Comparison of ENCODE assay signal across 2 cellular contexts in the genomic region with DNA sequence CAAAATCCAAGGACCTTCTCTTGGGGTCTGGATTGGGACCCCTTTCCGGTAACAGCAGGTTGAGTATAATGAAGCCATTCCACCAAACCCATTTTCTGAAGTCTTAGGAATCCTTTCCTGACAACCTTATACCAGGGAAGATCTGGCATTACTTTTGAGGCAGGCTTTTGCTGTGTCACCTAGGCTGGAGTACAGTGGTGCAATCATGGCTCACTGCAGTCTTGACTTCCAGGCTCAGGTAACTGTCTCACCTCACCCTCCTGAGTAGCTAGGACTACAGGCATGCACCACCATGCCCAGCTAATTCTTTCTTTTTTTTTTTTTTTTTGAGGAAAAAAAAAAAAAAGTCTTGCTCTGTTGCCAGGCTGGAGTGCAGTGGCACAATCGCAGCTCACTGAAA.
TF ChIP-seq lines count a peak whose summit lies in the region.

No MANE protein-coding gene starts in this region.

TF ChIP-seq in GM23338, 12 proteins besides CTCF, POLR2A, EP300 and RAD21 (continued from another document):
- TF ChIP-seq, protein P1, sequence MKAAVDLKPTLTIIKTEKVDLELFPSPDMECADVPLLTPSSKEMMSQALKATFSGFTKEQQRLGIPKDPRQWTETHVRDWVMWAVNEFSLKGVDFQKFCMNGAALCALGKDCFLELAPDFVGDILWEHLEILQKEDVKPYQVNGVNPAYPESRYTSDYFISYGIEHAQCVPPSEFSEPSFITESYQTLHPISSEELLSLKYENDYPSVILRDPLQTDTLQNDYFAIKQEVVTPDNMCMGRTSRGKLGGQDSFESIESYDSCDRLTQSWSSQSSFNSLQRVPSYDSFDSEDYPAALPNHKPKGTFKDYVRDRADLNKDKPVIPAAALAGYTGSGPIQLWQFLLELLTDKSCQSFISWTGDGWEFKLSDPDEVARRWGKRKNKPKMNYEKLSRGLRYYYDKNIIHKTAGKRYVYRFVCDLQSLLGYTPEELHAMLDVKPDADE (IDR thresholded peaks at IDR 0.05): no peak
- no peak for TF ChIP-seq CREB1 (CRISPR knock-in tag; IDR thresholded peaks at IDR 0.05; ENCODE audit: low read depth)
- no peak for TF ChIP-seq STAT1 (IDR thresholded peaks at IDR 0.05; ENCODE audit: unreplicated experiment)
- TF ChIP-seq NANOG (IDR thresholded peaks at IDR 0.05; ENCODE audit: borderline replicate concordance): no peak
- TF ChIP-seq, protein P2, sequence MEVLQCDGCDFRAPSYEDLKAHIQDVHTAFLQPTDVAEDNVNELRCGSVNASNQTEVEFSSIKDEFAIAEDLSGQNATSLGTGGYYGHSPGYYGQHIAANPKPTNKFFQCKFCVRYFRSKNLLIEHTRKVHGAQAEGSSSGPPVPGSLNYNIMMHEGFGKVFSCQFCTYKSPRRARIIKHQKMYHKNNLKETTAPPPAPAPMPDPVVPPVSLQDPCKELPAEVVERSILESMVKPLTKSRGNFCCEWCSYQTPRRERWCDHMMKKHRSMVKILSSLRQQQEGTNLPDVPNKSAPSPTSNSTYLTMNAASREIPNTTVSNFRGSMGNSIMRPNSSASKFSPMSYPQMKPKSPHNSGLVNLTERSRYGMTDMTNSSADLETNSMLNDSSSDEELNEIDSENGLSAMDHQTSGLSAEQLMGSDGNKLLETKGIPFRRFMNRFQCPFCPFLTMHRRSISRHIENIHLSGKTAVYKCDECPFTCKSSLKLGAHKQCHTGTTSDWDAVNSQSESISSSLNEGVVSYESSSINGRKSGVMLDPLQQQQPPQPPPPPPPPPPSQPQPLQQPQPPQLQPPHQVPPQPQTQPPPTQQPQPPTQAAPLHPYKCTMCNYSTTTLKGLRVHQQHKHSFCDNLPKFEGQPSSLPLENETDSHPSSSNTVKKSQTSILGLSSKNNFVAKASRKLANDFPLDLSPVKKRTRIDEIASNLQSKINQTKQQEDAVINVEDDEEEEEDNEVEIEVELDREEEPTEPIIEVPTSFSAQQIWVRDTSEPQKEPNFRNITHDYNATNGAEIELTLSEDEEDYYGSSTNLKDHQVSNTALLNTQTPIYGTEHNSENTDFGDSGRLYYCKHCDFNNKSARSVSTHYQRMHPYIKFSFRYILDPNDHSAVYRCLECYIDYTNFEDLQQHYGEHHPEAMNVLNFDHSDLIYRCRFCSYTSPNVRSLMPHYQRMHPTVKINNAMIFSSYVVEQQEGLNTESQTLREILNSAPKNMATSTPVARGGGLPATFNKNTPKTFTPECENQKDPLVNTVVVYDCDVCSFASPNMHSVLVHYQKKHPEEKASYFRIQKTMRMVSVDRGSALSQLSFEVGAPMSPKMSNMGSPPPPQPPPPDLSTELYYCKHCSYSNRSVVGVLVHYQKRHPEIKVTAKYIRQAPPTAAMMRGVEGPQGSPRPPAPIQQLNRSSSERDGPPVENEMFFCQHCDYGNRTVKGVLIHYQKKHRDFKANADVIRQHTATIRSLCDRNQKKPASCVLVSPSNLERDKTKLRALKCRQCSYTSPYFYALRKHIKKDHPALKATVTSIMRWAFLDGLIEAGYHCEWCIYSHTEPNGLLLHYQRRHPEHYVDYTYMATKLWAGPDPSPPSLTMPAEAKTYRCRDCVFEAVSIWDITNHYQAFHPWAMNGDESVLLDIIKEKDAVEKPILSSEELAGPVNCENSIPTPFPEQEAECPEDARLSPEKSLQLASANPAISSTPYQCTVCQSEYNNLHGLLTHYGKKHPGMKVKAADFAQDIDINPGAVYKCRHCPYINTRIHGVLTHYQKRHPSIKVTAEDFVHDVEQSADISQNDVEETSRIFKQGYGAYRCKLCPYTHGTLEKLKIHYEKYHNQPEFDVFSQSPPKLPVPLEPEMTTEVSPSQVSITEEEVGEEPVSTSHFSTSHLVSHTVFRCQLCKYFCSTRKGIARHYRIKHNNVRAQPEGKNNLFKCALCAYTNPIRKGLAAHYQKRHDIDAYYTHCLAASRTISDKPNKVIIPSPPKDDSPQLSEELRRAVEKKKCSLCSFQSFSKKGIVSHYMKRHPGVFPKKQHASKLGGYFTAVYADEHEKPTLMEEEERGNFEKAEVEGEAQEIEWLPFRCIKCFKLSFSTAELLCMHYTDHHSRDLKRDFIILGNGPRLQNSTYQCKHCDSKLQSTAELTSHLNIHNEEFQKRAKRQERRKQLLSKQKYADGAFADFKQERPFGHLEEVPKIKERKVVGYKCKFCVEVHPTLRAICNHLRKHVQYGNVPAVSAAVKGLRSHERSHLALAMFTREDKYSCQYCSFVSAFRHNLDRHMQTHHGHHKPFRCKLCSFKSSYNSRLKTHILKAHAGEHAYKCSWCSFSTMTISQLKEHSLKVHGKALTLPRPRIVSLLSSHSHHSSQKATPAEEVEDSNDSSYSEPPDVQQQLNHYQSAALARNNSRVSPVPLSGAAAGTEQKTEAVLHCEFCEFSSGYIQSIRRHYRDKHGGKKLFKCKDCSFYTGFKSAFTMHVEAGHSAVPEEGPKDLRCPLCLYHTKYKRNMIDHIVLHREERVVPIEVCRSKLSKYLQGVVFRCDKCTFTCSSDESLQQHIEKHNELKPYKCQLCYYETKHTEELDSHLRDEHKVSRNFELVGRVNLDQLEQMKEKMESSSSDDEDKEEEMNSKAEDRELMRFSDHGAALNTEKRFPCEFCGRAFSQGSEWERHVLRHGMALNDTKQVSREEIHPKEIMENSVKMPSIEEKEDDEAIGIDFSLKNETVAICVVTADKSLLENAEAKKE (CRISPR knock-in tag; IDR thresholded peaks at IDR 0.05): no peak
- TF ChIP-seq, protein P3, sequence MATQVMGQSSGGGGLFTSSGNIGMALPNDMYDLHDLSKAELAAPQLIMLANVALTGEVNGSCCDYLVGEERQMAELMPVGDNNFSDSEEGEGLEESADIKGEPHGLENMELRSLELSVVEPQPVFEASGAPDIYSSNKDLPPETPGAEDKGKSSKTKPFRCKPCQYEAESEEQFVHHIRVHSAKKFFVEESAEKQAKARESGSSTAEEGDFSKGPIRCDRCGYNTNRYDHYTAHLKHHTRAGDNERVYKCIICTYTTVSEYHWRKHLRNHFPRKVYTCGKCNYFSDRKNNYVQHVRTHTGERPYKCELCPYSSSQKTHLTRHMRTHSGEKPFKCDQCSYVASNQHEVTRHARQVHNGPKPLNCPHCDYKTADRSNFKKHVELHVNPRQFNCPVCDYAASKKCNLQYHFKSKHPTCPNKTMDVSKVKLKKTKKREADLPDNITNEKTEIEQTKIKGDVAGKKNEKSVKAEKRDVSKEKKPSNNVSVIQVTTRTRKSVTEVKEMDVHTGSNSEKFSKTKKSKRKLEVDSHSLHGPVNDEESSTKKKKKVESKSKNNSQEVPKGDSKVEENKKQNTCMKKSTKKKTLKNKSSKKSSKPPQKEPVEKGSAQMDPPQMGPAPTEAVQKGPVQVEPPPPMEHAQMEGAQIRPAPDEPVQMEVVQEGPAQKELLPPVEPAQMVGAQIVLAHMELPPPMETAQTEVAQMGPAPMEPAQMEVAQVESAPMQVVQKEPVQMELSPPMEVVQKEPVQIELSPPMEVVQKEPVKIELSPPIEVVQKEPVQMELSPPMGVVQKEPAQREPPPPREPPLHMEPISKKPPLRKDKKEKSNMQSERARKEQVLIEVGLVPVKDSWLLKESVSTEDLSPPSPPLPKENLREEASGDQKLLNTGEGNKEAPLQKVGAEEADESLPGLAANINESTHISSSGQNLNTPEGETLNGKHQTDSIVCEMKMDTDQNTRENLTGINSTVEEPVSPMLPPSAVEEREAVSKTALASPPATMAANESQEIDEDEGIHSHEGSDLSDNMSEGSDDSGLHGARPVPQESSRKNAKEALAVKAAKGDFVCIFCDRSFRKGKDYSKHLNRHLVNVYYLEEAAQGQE (IDR thresholded peaks at IDR 0.05; ENCODE audit: unreplicated experiment): no peak
- no peak for TF ChIP-seq EZH2 (IDR thresholded peaks at IDR 0.05; ENCODE audit: low read depth, unreplicated experiment)

TF ChIP-seq in HEK293T, 16 proteins besides CTCF, POLR2A, EP300 and RAD21 (continued from another document):
- TF ChIP-seq, protein P4, sequence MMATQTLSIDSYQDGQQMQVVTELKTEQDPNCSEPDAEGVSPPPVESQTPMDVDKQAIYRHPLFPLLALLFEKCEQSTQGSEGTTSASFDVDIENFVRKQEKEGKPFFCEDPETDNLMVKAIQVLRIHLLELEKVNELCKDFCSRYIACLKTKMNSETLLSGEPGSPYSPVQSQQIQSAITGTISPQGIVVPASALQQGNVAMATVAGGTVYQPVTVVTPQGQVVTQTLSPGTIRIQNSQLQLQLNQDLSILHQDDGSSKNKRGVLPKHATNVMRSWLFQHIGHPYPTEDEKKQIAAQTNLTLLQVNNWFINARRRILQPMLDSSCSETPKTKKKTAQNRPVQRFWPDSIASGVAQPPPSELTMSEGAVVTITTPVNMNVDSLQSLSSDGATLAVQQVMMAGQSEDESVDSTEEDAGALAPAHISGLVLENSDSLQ (IDR thresholded peaks at IDR 0.05): no peak
- no peak for TF ChIP-seq LEF1 (IDR thresholded peaks at IDR 0.05; ENCODE audit: borderline replicate concordance)
- TF ChIP-seq SP1 (IDR thresholded peaks at IDR 0.05): no peak
- TF ChIP-seq FOXA1 (IDR thresholded peaks at IDR 0.05): no peak
- TF ChIP-seq HDGF (IDR thresholded peaks at IDR 0.05; ENCODE audit: borderline replicate concordance): no peak
- TF ChIP-seq NFRKB (IDR thresholded peaks at IDR 0.05): no peak
- no peak for TF ChIP-seq ARNT (IDR thresholded peaks at IDR 0.05)
